ENCODE assay signal across 17 cellular contexts in genomic region chr21:36164427-36164784, GRCh38. TPM values are rescaled to one million over a fixed set of nuclear protein-coding genes. Genes with fewer than 3 reads are reported as not detected.
DNase-seq lines count a peak whose midpoint lies in the region; ATAC-seq, FAIRE-seq and TF ChIP-seq lines count a peak whose summit lies in the region.
"Had no signal": no experiment of that assay in that cellular context is flagged by ENCODE, and none has a peak within 500 bp of the region (broad histone marks: within the 10 kb centered on the region; RNA-seq: fewer than 3 reads in every experiment).

No MANE protein-coding gene starts in this region.

- no peak overlapping the region for H3K4me3 ChIP-seq in SJCRH30
- peak overlapping the region in 2 of 3 experiments; percentile 22 to 42; a peak in 2 of 6 replicates for H3K4me3 ChIP-seq in HepG2 (replicated peaks in 1 of 3; ENCODE audit: insufficient read depth in 1 of 3, low read depth in 2 of 3, low read length in 3 of 3)
- H3K4me3 ChIP-seq in coronary artery, result no peak overlapping the region
- H3K4me3 ChIP-seq: breast epithelium, skin epidermis had no signal

- no peak overlapping the region for H3K9ac ChIP-seq in HepG2 (ENCODE audit: insufficient read depth, low read depth, low read length)

- ATAC-seq in left ventricle myocardium superior (no peak), HepG2 (peak; percentile 97), HG02571 (IDR thresholded peaks at IDR 0.05; ENCODE audit: unreplicated experiment) (no peak)
- ATAC-seq: activated CD4-positive, alpha-beta T cell treated with anti-CD3 and anti-CD28 coated beads for 36 hours had no signal

- H3K27me3 ChIP-seq in SJCRH30, result no peaks in the 10 kb centered on the region
- no peaks in the 10 kb centered on the region for H3K27me3 ChIP-seq in HepG2 (ENCODE audit: control insufficient read depth in 1 of 2, insufficient read depth in 2 of 2, low read length in 2 of 2)
- H3K27me3 ChIP-seq: breast epithelium had no signal

- no peaks in the 10 kb centered on the region for H3K79me2 ChIP-seq in HepG2 (ENCODE audit: insufficient read depth, low read length)

- peaks cover 12% of the 10 kb centered on the region for H3K4me1 ChIP-seq in SJCRH30
- peaks cover 43% of the 10 kb centered on the region for H3K4me1 ChIP-seq in HepG2 (ENCODE audit: insufficient read depth, low read length)
- H3K4me1 ChIP-seq: breast epithelium had no signal

- H3K9me3 ChIP-seq in SJCRH30 (replicated peaks) (no peaks in the 10 kb centered on the region), HepG2 (ENCODE audit: low read length) (no peaks in the 10 kb centered on the region)
- H3K9me3 ChIP-seq: breast epithelium had no signal

- TF ChIP-seq EP300 in HepG2 (IDR thresholded peaks at IDR 0.05; ENCODE audit: low read depth in 2 of 2, low read length in 2 of 2), result peak in 1 of 2 experiments; percentile 66; a peak in 2 of 4 replicates
- TF ChIP-seq EP300 in HepG2 (CRISPR knock-in tag; IDR thresholded peaks at IDR 0.05; ENCODE audit: borderline replicate concordance), result no peak

- no peak for TF ChIP-seq POLR2A in HepG2 (IDR thresholded peaks at IDR 0.05; ENCODE audit: insufficient read depth in 1 of 2, low read depth in 2 of 2, low read length in 2 of 2)

- no peaks in the 10 kb centered on the region for H3K36me3 ChIP-seq in SJCRH30
- peaks cover 0 to 5% of the 10 kb centered on the region in 2 experiments; a peak in 1 of 5 replicates for H3K36me3 ChIP-seq in HepG2 (replicated peaks in 1 of 2; ENCODE audit: control insufficient read depth in 1 of 2, insufficient read depth in 2 of 2, low read length in 2 of 2)
- H3K36me3 ChIP-seq: breast epithelium had no signal

- no peak for TF ChIP-seq RAD21 in HepG2 (CRISPR knock-in tag; IDR thresholded peaks at IDR 0.05)

- H4K20me1 ChIP-seq in HepG2 (ENCODE audit: insufficient read depth, low read length), result no peaks in the 10 kb centered on the region

- no peak overlapping the region for H2AFZ ChIP-seq in HepG2 (ENCODE audit: low read length)

- POLR2A ChIA-PET in HepG2 (lab: Yijun Ruan, JAX), result interaction anchor here (0.9 to 1.3 kb wide), 4 partner anchors 8 to 155 kb away, joined by 3 to 4 read pairs (median 3); partner anchors contain the start of gene MORC3

- intact Hi-C loops in cardiac septum (cut with DNase I), result no loop called here
- intact Hi-C loops in left ventricle myocardium superior (cut with micrococcal nuclease), result no loop called here
- intact Hi-C loops in HepG2 (cut with micrococcal nuclease; ENCODE audit: unreplicated experiment), result no loop called here

- TF ChIP-seq CTCF in HepG2 (CRISPR knock-in tag; IDR thresholded peaks at IDR 0.05) (no peak), coronary artery (IDR thresholded peaks at IDR 0.05) (no peak)

- H3K27ac ChIP-seq in SJCRH30, result peak overlapping the region; percentile 11; the same call in 1 of the 2 replicates
- peak overlapping the region; percentile 34 for H3K27ac ChIP-seq in HepG2 (ENCODE audit: extremely low read length, insufficient read depth, low read length)
- no peak overlapping the region for H3K27ac ChIP-seq in coronary artery
- H3K27ac ChIP-seq: breast epithelium, skin epidermis had no signal

- in situ Hi-C loops in HepG2 (cut with HindIII; ENCODE audit: extremely low pct_ligation_motif_present, low pct_unique_long_range_greater_than_20kb), result no loop called here

- DNase-seq in cardiac septum (ENCODE audit: low spot score), result peak; percentile 39
- DNase-seq in left ventricle myocardium superior, result no peak
- no peak for DNase-seq in SJCRH30
- peak; percentile 86 for DNase-seq in HepG2 (ENCODE audit: low spot score)
- DNase-seq in coronary artery (ENCODE audit: low spot score), result no peak
- DNase-seq in stimulated activated CD8-positive, alpha-beta memory T cell treated with anti-CD3 and anti-CD28 coated beads, Interleukin-4, amount 100 ng/mL, for 48 hours, result no peak
- no peak for DNase-seq in OCI-M2 (lab: John Stamatoyannopoulos, UW; ENCODE audit: unreplicated experiment)
- DNase-seq: activated CD4-positive, alpha-beta T cell treated with anti-CD3 and anti-CD28 coated beads for 36 hours; DND-41; endodermal cell; mesendoderm; MM.1S; NCI-H226; nucleus accumbens had no signal

- WGBS in HepG2 (ENCODE audit: low lambda C conversion rate), result 2% methylated on average over 3 of the region's 3 CpGs

- H3K4me2 ChIP-seq in HepG2 (ENCODE audit: low read depth, low read length), result peak overlapping the region; percentile 75

- CTCF ChIA-PET in HepG2 (lab: Yijun Ruan, JAX; ENCODE audit: low intra/inter-chr PET ratio, low total read pairs), result no interaction called here

- no TSS peak for BruUV-seq in HepG2 (replicated peaks; lab: Mats Ljungman, UMichigan)

- FAIRE-seq in HepG2 (lab: Jason Lieb, UNC), result peak; percentile 72

TF ChIP-seq in HepG2, 621 proteins besides CTCF, POLR2A, EP300 and RAD21 (continues in another document):
- TF ChIP-seq ZNF839 (CRISPR knock-in tag; IDR thresholded peaks at IDR 0.05; ENCODE audit: borderline replicate concordance), result no peak
- no peak for TF ChIP-seq ZSCAN30 (CRISPR knock-in tag; IDR thresholded peaks at IDR 0.05)
- TF ChIP-seq HOXA7 (CRISPR knock-in tag; IDR thresholded peaks at IDR 0.05), result no peak
- no peak for TF ChIP-seq FOSL2 (CRISPR knock-in tag; IDR thresholded peaks at IDR 0.05)
- no peak for TF ChIP-seq ZFP36L1 (CRISPR knock-in tag; IDR thresholded peaks at IDR 0.05)
- TF ChIP-seq SCMH1 (CRISPR knock-in tag; IDR thresholded peaks at IDR 0.05; ENCODE audit: borderline replicate concordance), result no peak
- no peak for TF ChIP-seq ZNF260 (CRISPR knock-in tag; IDR thresholded peaks at IDR 0.05; ENCODE audit: borderline replicate concordance, low read depth)
- TF ChIP-seq NFKB2 (CRISPR knock-in tag; IDR thresholded peaks at IDR 0.05; ENCODE audit: borderline replicate concordance), result no peak

RNA-seq across cellular contexts. Expression of gene DOP1B, which starts 7.8 kb away (rescaled TPM):
- total RNA-seq in cardiac septum (7.6 TPM), left ventricle myocardium superior (15.8 TPM), HepG2 (2016; rRNA removed; fragmentation: Illumina TruSeq; extraction: Trizol) (2.8 and 3.0 TPM in 2 replicates)
- 8.2 and 13.0 TPM in 2 replicates for total RNA-seq in SJCRH30 (2014; rRNA removed; shearing (Covaris generic))
- total RNA-seq in HepG2 (2016; cell fraction: cytosol; rRNA removed; fragmentation: Illumina TruSeq; extraction: Trizol; ENCODE audit: low read depth), result 2.6 and 3.3 TPM in 2 replicates
- total RNA-seq in HepG2 (2016; cell fraction: insoluble cytoplasmic fraction; rRNA removed; fragmentation: Illumina TruSeq; extraction: Trizol), result 2.4 and 3.0 TPM in 2 replicates
- total RNA-seq in HepG2 (2016; cell fraction: membrane; rRNA removed; fragmentation: Illumina TruSeq; extraction: Trizol), result 1.3 and 1.6 TPM in 2 replicates
- total RNA-seq in HepG2 (2016; cell fraction: nucleus; rRNA removed; fragmentation: Illumina TruSeq; extraction: Trizol), result 2.4 and 2.5 TPM in 2 replicates
- 2.3 and 3.2 TPM in 2 replicates for polyA plus RNA-seq in HepG2 (2011; rRNA removed)
- 2.0 and 2.3 TPM in 2 replicates for polyA plus RNA-seq in HepG2 (2011; cell fraction: cytosol; rRNA removed)
- 4.2 and 4.4 TPM in 2 replicates for polyA plus RNA-seq in HepG2 (2011; cell fraction: nucleus; rRNA removed)
- polyA plus RNA-seq in HepG2 (2012), result 3.9 TPM in 2 replicates
- polyA plus RNA-seq in HepG2 (2016; cell fraction: cytosol; fragmentation: Illumina TruSeq; extraction: Trizol; ENCODE audit: low read depth), result 0.11 and 0.18 TPM in 2 replicates
- 1.6 TPM in 2 replicates for polyA plus RNA-seq in HepG2 (2016; cell fraction: insoluble cytoplasmic fraction; fragmentation: Illumina TruSeq; extraction: Trizol; ENCODE audit: low read depth)
- polyA plus RNA-seq in HepG2 (2016; cell fraction: membrane; fragmentation: Illumina TruSeq; extraction: Trizol; ENCODE audit: low read depth), result 0.45 and 0.50 TPM in 2 replicates
- polyA plus RNA-seq in HepG2 (2016; cell fraction: nucleus; fragmentation: Illumina TruSeq; extraction: Trizol; ENCODE audit: insufficient read depth, low read depth), result 3.0 and 3.5 TPM in 2 replicates
- polyA minus RNA-seq in HepG2 (2011; rRNA and poly(A)+ RNA removed; ENCODE audit: low replicate concordance), result 1.9 and 6.3 TPM in 2 replicates
- polyA minus RNA-seq in HepG2 (2011; cell fraction: cytosol; rRNA and poly(A)+ RNA removed), result 5.7 and 6.1 TPM in 2 replicates
- polyA minus RNA-seq in HepG2 (2011; cell fraction: nucleus; rRNA and poly(A)+ RNA removed), result 8.0 and 8.5 TPM in 2 replicates

RNA-seq across cellular contexts. Expression of gene CBR3, which starts 29.5 kb away (rescaled TPM):
- total RNA-seq in cardiac septum (2.1 TPM), left ventricle myocardium superior (2.6 TPM), HepG2 (2016; rRNA removed; fragmentation: Illumina TruSeq; extraction: Trizol) (not detected in 2 replicates)
- 2.2 and 2.4 TPM in 2 replicates for total RNA-seq in SJCRH30 (2014; rRNA removed; shearing (Covaris generic))
- total RNA-seq in HepG2 (2016; cell fraction: cytosol; rRNA removed; fragmentation: Illumina TruSeq; extraction: Trizol; ENCODE audit: low read depth), result not detected in 2 replicates
- not detected in 2 replicates for total RNA-seq in HepG2 (2016; cell fraction: insoluble cytoplasmic fraction; rRNA removed; fragmentation: Illumina TruSeq; extraction: Trizol)
- not detected in 2 replicates for total RNA-seq in HepG2 (2016; cell fraction: membrane; rRNA removed; fragmentation: Illumina TruSeq; extraction: Trizol)
- not detected in 2 replicates for total RNA-seq in HepG2 (2016; cell fraction: nucleus; rRNA removed; fragmentation: Illumina TruSeq; extraction: Trizol)
- not detected in 2 replicates for polyA plus RNA-seq in HepG2 (2011; rRNA removed)
- not detected in 2 replicates for polyA plus RNA-seq in HepG2 (2011; cell fraction: cytosol; rRNA removed)
- 0.14 TPM in 1 of 2 replicates, not detected in the other for polyA plus RNA-seq in HepG2 (2011; cell fraction: nucleus; rRNA removed)
- polyA plus RNA-seq in HepG2 (2012), result not detected in 2 replicates
- not detected in 2 replicates for polyA plus RNA-seq in HepG2 (2016; cell fraction: cytosol; fragmentation: Illumina TruSeq; extraction: Trizol; ENCODE audit: low read depth)
- polyA plus RNA-seq in HepG2 (2016; cell fraction: insoluble cytoplasmic fraction; fragmentation: Illumina TruSeq; extraction: Trizol; ENCODE audit: low read depth), result not detected in 2 replicates
- not detected in 2 replicates for polyA plus RNA-seq in HepG2 (2016; cell fraction: membrane; fragmentation: Illumina TruSeq; extraction: Trizol; ENCODE audit: low read depth)
- not detected in 2 replicates for polyA plus RNA-seq in HepG2 (2016; cell fraction: nucleus; fragmentation: Illumina TruSeq; extraction: Trizol; ENCODE audit: insufficient read depth, low read depth)
- polyA minus RNA-seq in HepG2 (2011; rRNA and poly(A)+ RNA removed; ENCODE audit: low replicate concordance), result 2.9 TPM in 1 of 2 replicates, not detected in the other
- not detected in 2 replicates for polyA minus RNA-seq in HepG2 (2011; cell fraction: cytosol; rRNA and poly(A)+ RNA removed)
- polyA minus RNA-seq in HepG2 (2011; cell fraction: nucleus; rRNA and poly(A)+ RNA removed), result not detected in 2 replicates
- total RNA-seq: endodermal cell had no signal

Comparison
In these comparisons a context has a peak if more than half of its experiments do, and no peak if none do; other contexts are left out.
1. DNase-seq: peak in cardiac septum (single experiment) and HepG2 (single experiment); none in left ventricle myocardium superior (single experiment), SJCRH30 (0 of 2), coronary artery (single experiment), stimulated activated CD8-positive, alpha-beta memory T cell treated with anti-CD3 and anti-CD28 coated beads, Interleukin-4, amount 100 ng/mL, for 48 hours (single experiment) and OCI-M2 (single experiment).
2. H3K27ac ChIP-seq: peak in SJCRH30 (single experiment) and HepG2 (single experiment); none in coronary artery (0 of 2).
3. H3K4me3 ChIP-seq: peak in HepG2 (2 of 3); none in SJCRH30 (single experiment) and coronary artery (single experiment).